In the genomic region with DNA sequence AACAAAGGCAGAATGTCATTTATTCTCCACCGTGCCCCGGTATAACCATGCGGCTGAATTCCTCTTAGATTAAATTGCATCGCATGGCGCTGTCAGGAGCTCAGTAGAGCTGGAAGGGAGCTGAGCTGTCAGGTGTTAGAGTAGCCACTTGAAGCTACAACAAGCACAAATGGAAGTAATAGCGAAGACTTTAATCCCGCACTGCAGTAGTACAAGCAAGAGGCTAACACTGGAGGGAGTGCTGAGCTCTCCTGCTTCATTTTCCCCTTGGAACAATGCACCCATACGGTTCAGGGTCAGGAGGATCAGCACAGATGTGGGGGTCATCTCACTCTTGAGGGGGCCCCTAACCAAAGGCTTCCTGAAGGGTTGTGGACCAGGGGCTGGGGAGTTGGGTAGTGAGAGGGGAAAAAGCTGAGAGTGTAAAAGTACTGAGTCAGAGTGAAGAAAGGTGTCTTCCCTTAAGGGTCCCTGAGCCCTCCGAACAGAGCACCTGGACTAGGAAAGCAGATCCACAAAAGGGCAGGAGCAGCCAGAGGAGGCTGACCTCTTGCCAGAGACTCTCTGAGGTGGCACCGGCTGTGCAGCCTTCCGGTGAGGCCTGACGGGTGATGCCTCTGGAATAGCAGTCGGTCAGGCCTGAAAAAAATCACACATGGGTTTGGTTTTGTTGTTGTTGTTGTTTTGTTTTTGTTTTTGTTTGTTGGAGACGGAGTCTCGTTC, we compare ENCODE assay signal across 1 cellular context.
TF ChIP-seq lines count a peak whose summit lies in the region.

No MANE protein-coding gene starts in this region.

TF ChIP-seq in SK-N-SH treated with all-trans-retinoic acid at 6 μM for 48 hours, 23 proteins besides CTCF, POLR2A, EP300 and RAD21 (continued from another document):
- TF ChIP-seq, protein P1, sequence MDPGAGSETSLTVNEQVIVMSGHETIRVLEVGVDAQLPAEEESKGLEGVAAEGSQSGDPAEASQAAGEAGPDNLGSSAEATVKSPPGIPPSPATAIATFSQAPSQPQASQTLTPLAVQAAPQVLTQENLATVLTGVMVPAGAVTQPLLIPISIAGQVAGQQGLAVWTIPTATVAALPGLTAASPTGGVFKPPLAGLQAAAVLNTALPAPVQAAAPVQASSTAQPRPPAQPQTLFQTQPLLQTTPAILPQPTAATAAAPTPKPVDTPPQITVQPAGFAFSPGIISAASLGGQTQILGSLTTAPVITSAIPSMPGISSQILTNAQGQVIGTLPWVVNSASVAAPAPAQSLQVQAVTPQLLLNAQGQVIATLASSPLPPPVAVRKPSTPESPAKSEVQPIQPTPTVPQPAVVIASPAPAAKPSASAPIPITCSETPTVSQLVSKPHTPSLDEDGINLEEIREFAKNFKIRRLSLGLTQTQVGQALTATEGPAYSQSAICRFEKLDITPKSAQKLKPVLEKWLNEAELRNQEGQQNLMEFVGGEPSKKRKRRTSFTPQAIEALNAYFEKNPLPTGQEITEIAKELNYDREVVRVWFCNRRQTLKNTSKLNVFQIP (CRISPR knock-in tag; IDR thresholded peaks at IDR 0.05; ENCODE audit: borderline replicate concordance, low read depth) = no peak
- TF ChIP-seq GLIS3 (CRISPR knock-in tag; IDR thresholded peaks at IDR 0.05) = no peak
- TF ChIP-seq TCF4 (CRISPR knock-in tag; IDR thresholded peaks at IDR 0.05; ENCODE audit: borderline replicate concordance) = no peak
- no peak for TF ChIP-seq TOX (CRISPR knock-in tag; IDR thresholded peaks at IDR 0.05; ENCODE audit: borderline replicate concordance)
